ENCODE assay signal across 7 cellular contexts in the genomic region with DNA sequence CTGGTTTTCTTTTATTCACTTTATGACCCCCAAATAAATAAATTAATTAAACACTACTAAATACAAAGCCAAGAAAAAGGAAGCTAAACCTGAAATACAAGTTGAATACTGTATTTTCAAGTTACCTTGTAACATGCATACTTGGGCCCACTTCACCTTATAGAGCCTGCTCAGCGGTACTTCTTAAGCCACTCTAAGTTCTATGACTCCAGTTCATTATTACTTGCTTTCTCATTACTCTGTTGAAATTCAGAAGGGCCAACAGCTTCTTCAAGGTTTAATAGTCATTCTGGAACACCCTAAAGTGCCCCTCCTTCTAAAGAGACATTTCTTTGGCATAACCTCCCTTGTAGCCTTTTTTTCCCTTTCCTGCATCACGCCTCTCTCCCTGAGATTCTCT.
"Had no signal": no experiment of that assay in that cellular context is flagged by ENCODE, and none has a peak within 500 bp of the region (broad histone marks: within the 10 kb centered on the region; RNA-seq: fewer than 3 reads in every experiment).

No MANE protein-coding gene starts in this region.

- H3K36me3 ChIP-seq: HAP-1 had no signal

- H3K9me3 ChIP-seq: HAP-1 had no signal

- H3K4me3 ChIP-seq: GM23248, HAP-1, K562 had no signal

- H3K27ac ChIP-seq: GM23248 had no signal

- ATAC-seq: HCT116, K562 had no signal

- DNase-seq: GM23248, H7, IMR-90, KG1 had no signal
